Comparison of ENCODE assay signal across 8 cellular contexts in the genomic region with DNA sequence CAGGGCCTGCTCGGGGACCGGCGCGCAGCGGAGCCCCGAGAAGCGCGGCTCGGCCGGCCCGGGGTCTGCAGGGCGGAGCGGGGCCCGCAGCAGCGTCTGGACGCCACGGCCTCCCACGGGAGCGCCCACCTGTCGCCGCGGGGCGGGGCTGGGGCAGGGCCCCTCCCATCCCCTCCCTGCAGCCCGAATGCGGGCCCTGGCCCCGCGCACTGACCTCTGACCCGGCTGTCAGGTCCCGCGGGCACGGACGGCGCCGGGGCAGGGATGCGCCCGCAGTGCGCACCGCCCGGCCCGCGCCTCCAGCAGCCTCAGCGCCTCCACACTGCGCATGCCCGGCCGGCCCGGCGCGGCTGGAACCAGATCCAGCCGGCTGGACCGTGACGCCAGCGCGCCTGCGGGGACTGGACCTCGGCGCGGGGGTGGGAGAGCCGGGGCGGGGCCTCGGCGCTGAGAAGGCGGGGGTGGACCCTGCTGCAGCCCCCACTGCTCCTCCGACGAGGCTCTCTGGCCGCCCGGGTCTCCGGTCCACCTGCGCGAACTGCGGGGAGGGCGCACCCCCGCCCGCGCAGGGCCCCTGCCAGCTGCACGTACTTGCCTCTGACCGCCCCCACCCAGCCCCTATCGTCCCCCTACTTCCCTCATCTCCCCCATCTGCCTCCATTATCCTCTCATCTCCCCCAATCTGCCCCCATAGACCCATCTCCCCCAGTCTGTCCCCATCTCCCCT. TPM values are rescaled to one million over a fixed set of nuclear protein-coding genes. Genes with fewer than 3 reads are reported as not detected.
DNase-seq lines count a peak whose midpoint lies in the region; ATAC-seq and TF ChIP-seq lines count a peak whose summit lies in the region.

No MANE protein-coding gene starts in this region.

- ATAC-seq in GM19455 (IDR thresholded peaks at IDR 0.05; ENCODE audit: unreplicated experiment) = peak; percentile 49
- peak; percentile 83 for ATAC-seq in naive thymus-derived CD4-positive, alpha-beta T cell

- intact Hi-C loops in OCI-LY7 (cut with micrococcal nuclease; ENCODE audit: unreplicated experiment) = loop anchor here (5.0 kb wide), 2 partner anchors 124 to 479 kb away; no protein-coding TSS in a partner anchor
- intact Hi-C loops in activated T-helper 1 cell treated with anti-CD3 and anti-CD28 coated beads, Interleukin-12 subunit alpha, Interleukin-12 subunit beta, Interleukin-2, Interleukin-4 antibody, amounts not matched to agents 30 ng/mL and 10 ng/mL and 1 ng/mL, durations not matched to agents 14 hours and 24 hours and 36 hours (cut with micrococcal nuclease) = loop anchor here (1.0 to 2.0 kb wide), 5 partner anchors 16 to 879 kb away; a partner anchor contains a TSS
- intact Hi-C loops in naive thymus-derived CD4-positive, alpha-beta T cell (cut with micrococcal nuclease) = loop anchor here (1.0 to 5.0 kb wide), 6 partner anchors 16 to 106 kb away; a partner anchor contains a TSS

- CTCF ChIA-PET in OCI-LY7 (lab: Charles Lee; ENCODE audit: unreplicated experiment) = no interaction called here
- CTCF ChIA-PET in naive thymus-derived CD4-positive, alpha-beta T cell (lab: Charles Lee) = no interaction called here

- TF ChIP-seq CTCF in OCI-LY7 (conservative IDR thresholded peaks at IDR 0.05; ENCODE audit: low read length) = no peak
- no peak for TF ChIP-seq CTCF in fibroblast of lung (conservative IDR thresholded peaks at IDR 0.05 in 1 of 2, IDR thresholded peaks at IDR 0.05 in 1 of 2; ENCODE audit: low read depth in 1 of 2, low read length in 2 of 2)

- H3K27ac ChIP-seq in OCI-LY7 (ENCODE audit: low read depth, low read length, poor library complexity, severe bottlenecking) = peak overlapping the region; percentile 95
- H3K27ac ChIP-seq in fibroblast of lung (ENCODE audit: insufficient read depth, low read length) = peak overlapping the region; percentile 76
- peak overlapping the region; percentile 80 for H3K27ac ChIP-seq in naive thymus-derived CD4-positive, alpha-beta T cell (ENCODE audit: low read depth, low read length)

- BruUV-seq in OCI-LY7 (replicated peaks; lab: Mats Ljungman, UMichigan) = no TSS peak

- peaks cover 17% of the 10 kb centered on the region for H3K4me1 Mint-ChIP-seq in activated T-helper 1 cell treated with anti-CD3 and anti-CD28 coated beads, Interleukin-12 subunit alpha, Interleukin-12 subunit beta, Interleukin-2, Interleukin-4 antibody, amounts not matched to agents 30 ng/mL and 10 ng/mL and 1 ng/mL, durations not matched to agents 14 hours and 24 hours and 36 hours (ENCODE audit: low read depth)
- H3K4me1 Mint-ChIP-seq in naive thymus-derived CD4-positive, alpha-beta T cell = peaks cover 25 to 59% (median 44%) of the 10 kb centered on the region in 7 donors

- H3K36me3 ChIP-seq in OCI-LY7 (ENCODE audit: insufficient read depth, low read length) (peaks cover 21% of the 10 kb centered on the region; the same call in 1 of the 2 replicates), fibroblast of lung (ENCODE audit: control insufficient read depth, insufficient read depth, low read length) (peaks cover 5% of the 10 kb centered on the region)
- peaks cover 0 to 17% (median 0%) of the 10 kb centered on the region in 3 experiments for H3K36me3 ChIP-seq in naive thymus-derived CD4-positive, alpha-beta T cell (ENCODE audit: control insufficient read depth in 2 of 3, insufficient read depth in 3 of 3, low read length in 3 of 3)

- peaks cover 69% of the 10 kb centered on the region for H3K4me1 ChIP-seq in OCI-LY7 (ENCODE audit: insufficient read depth, low read length, poor library complexity, severe bottlenecking)
- H3K4me1 ChIP-seq in fibroblast of lung (ENCODE audit: control insufficient read depth, extremely low read depth, insufficient read depth, low read length) = peaks cover 5% of the 10 kb centered on the region
- H3K4me1 ChIP-seq in naive thymus-derived CD4-positive, alpha-beta T cell (ENCODE audit: control insufficient read depth in 2 of 2, insufficient read depth in 2 of 2, low read length in 2 of 2) = peaks cover 20% of the 10 kb centered on the region in 2 donors

- H3K4me3 ChIP-seq in OCI-LY7 (ENCODE audit: low read depth, low read length, poor library complexity, severe bottlenecking) (peak overlapping the region; percentile 85), fibroblast of lung (replicated peaks in 1 of 4; ENCODE audit: control extremely low read depth in 1 of 4, insufficient read depth in 1 of 4, low read depth in 3 of 4, low read length in 4 of 4) (peak overlapping the region; percentile 45 to 78 (median 72))
- peak overlapping the region; percentile 64 for H3K4me3 ChIP-seq in naive thymus-derived CD4-positive, alpha-beta T cell (ENCODE audit: low read length)

- peak; percentile 99 for DNase-seq in COLO668 (lab: John Stamatoyannopoulos, UW; ENCODE audit: unreplicated experiment)
- DNase-seq in HK-2 (ENCODE audit: unreplicated experiment) = peak; percentile 94
- DNase-seq in OCI-LY7 (ENCODE audit: low spot score) = peak; percentile 89
- peak; percentile 82 for DNase-seq in activated T-helper 1 cell treated with anti-CD3 and anti-CD28 coated beads, Interleukin-12 subunit alpha, Interleukin-12 subunit beta, Interleukin-2, Interleukin-4 antibody, amounts not matched to agents 30 ng/mL and 10 ng/mL and 1 ng/mL, durations not matched to agents 14 hours and 24 hours and 36 hours (ENCODE audit: low spot score)
- peak; percentile 83 to 87 for DNase-seq in fibroblast of lung (ENCODE audit: low read depth in 2 of 2)
- peak; percentile 50 to 94 (median 81) for DNase-seq in naive thymus-derived CD4-positive, alpha-beta T cell
- peak; percentile 67 to 71 for DNase-seq in stimulated activated CD8-positive, alpha-beta memory T cell treated with anti-CD3 and anti-CD28 coated beads, Interleukin-7, amount 100 ng/mL, for 48 hours (ENCODE audit: extremely low read depth in 1 of 2, low read depth in 1 of 2)

- H2AFZ ChIP-seq in OCI-LY7 (ENCODE audit: low read length) (peak overlapping the region; percentile 51; the same call in 1 of the 2 replicates), fibroblast of lung (ENCODE audit: low read length) (peak overlapping the region; percentile 44)

- peak overlapping the region; percentile 91 for H3K27ac Mint-ChIP-seq in activated T-helper 1 cell treated with anti-CD3 and anti-CD28 coated beads, Interleukin-12 subunit alpha, Interleukin-12 subunit beta, Interleukin-2, Interleukin-4 antibody, amounts not matched to agents 30 ng/mL and 10 ng/mL and 1 ng/mL, durations not matched to agents 14 hours and 24 hours and 36 hours
- peak overlapping the region in 7 of 9 donors; percentile 56 to 92 (median 86) for H3K27ac Mint-ChIP-seq in naive thymus-derived CD4-positive, alpha-beta T cell

- H3K27me3 ChIP-seq in fibroblast of lung (ENCODE audit: control insufficient read depth, insufficient read depth, low read length) = no peaks in the 10 kb centered on the region
- H3K27me3 ChIP-seq in naive thymus-derived CD4-positive, alpha-beta T cell (ENCODE audit: control insufficient read depth in 2 of 2, insufficient read depth in 2 of 2, low read length in 2 of 2) = no peaks in the 10 kb centered on the region

- H3K36me3 Mint-ChIP-seq in activated T-helper 1 cell treated with anti-CD3 and anti-CD28 coated beads, Interleukin-12 subunit alpha, Interleukin-12 subunit beta, Interleukin-2, Interleukin-4 antibody, amounts not matched to agents 30 ng/mL and 10 ng/mL and 1 ng/mL, durations not matched to agents 14 hours and 24 hours and 36 hours (ENCODE audit: low read depth) = no peaks in the 10 kb centered on the region
- H3K36me3 Mint-ChIP-seq in naive thymus-derived CD4-positive, alpha-beta T cell = peaks cover 3 to 14% (median 6%) of the 10 kb centered on the region in 5 donors

- H3K9me3 ChIP-seq in OCI-LY7 (ENCODE audit: low read length) (no peaks in the 10 kb centered on the region), fibroblast of lung (ENCODE audit: control insufficient read depth, insufficient read depth, low read depth, low read length) (no peaks in the 10 kb centered on the region)
- H3K9me3 ChIP-seq in naive thymus-derived CD4-positive, alpha-beta T cell (ENCODE audit: control insufficient read depth in 2 of 3, low read length in 3 of 3) = no peaks in the 10 kb centered on the region

- no peaks in the 10 kb centered on the region for H3K9me3 Mint-ChIP-seq in activated T-helper 1 cell treated with anti-CD3 and anti-CD28 coated beads, Interleukin-12 subunit alpha, Interleukin-12 subunit beta, Interleukin-2, Interleukin-4 antibody, amounts not matched to agents 30 ng/mL and 10 ng/mL and 1 ng/mL, durations not matched to agents 14 hours and 24 hours and 36 hours
- peaks cover 0 to 5% (median 0%) of the 10 kb centered on the region in 11 donors for H3K9me3 Mint-ChIP-seq in naive thymus-derived CD4-positive, alpha-beta T cell

- peak overlapping the region; percentile 82 for H3K4me3 Mint-ChIP-seq in activated T-helper 1 cell treated with anti-CD3 and anti-CD28 coated beads, Interleukin-12 subunit alpha, Interleukin-12 subunit beta, Interleukin-2, Interleukin-4 antibody, amounts not matched to agents 30 ng/mL and 10 ng/mL and 1 ng/mL, durations not matched to agents 14 hours and 24 hours and 36 hours
- peak overlapping the region; percentile 72 to 90 (median 80) for H3K4me3 Mint-ChIP-seq in naive thymus-derived CD4-positive, alpha-beta T cell

- H3K9me2 ChIP-seq in OCI-LY7 (ENCODE audit: insufficient read depth, low read length) = no peaks in the 10 kb centered on the region

- H4K20me1 ChIP-seq in OCI-LY7 (ENCODE audit: insufficient read depth, low read length) (no peaks in the 10 kb centered on the region), fibroblast of lung (ENCODE audit: control insufficient read depth, extremely low read depth, insufficient read depth, low read length) (no peaks in the 10 kb centered on the region)

- H3K27me3 Mint-ChIP-seq in activated T-helper 1 cell treated with anti-CD3 and anti-CD28 coated beads, Interleukin-12 subunit alpha, Interleukin-12 subunit beta, Interleukin-2, Interleukin-4 antibody, amounts not matched to agents 30 ng/mL and 10 ng/mL and 1 ng/mL, durations not matched to agents 14 hours and 24 hours and 36 hours (ENCODE audit: insufficient read depth) = no peaks in the 10 kb centered on the region
- no peaks in the 10 kb centered on the region for H3K27me3 Mint-ChIP-seq in naive thymus-derived CD4-positive, alpha-beta T cell

- peaks cover 33% of the 10 kb centered on the region; the same call in 1 of the 2 replicates for H3K79me2 ChIP-seq in OCI-LY7 (ENCODE audit: insufficient read depth, low read depth, low read length)
- peaks cover 30% of the 10 kb centered on the region for H3K79me2 ChIP-seq in fibroblast of lung (ENCODE audit: control insufficient read depth, insufficient read depth, low read length)

- peak overlapping the region; percentile 96 for H3K4me2 ChIP-seq in OCI-LY7 (ENCODE audit: low read length)
- peak overlapping the region; percentile 55 for H3K4me2 ChIP-seq in fibroblast of lung (ENCODE audit: extremely low read depth, insufficient read depth, low read length)

- peak overlapping the region; percentile 81 for H3K9ac ChIP-seq in fibroblast of lung (ENCODE audit: insufficient read depth, low read length)

- POLR2A ChIA-PET in OCI-LY7 (lab: Charles Lee) = interaction anchor here (2.4 kb wide), 1 partner anchor 58 kb away, joined by 12 read pairs; no protein-coding TSS in a partner anchor
- POLR2A ChIA-PET in naive thymus-derived CD4-positive, alpha-beta T cell (lab: Charles Lee) = interaction anchor here (0.6 to 5.4 kb wide), 8 partner anchors 16 to 60 kb away, joined by 3 to 32 read pairs (median 4); a partner anchor contains a TSS

RNA-seq across cellular contexts. Expression of a gene that starts 16.1 kb away (rescaled TPM):
- total RNA-seq in OCI-LY7 (2014; rRNA removed; shearing (Covaris generic)) = 0.62 and 0.95 TPM in 2 replicates
- total RNA-seq in OCI-LY7 (2022) (0.77 and 3.3 TPM in 2 replicates), fibroblast of lung (3.1 and 3.3 TPM in 2 replicates)
- 2.2 and 2.8 TPM in 2 replicates for total RNA-seq in activated T-helper 1 cell treated with anti-CD3 and anti-CD28 coated beads, Interleukin-12 subunit alpha, Interleukin-12 subunit beta, Interleukin-2, Interleukin-4 antibody, amounts not matched to agents 30 ng/mL and 10 ng/mL and 1 ng/mL, durations not matched to agents 14 hours and 24 hours and 36 hours
- 0.30 and 2.2 TPM in 2 replicates for polyA plus RNA-seq in fibroblast of lung
- polyA plus RNA-seq in fibroblast of lung (2012) = 0.27 and 0.87 TPM in 2 replicates
- polyA minus RNA-seq in fibroblast of lung (ENCODE audit: low replicate concordance) = 0.44 and 18.7 TPM in 2 replicates
- total RNA-seq in naive thymus-derived CD4-positive, alpha-beta T cell = 10 to 100 TPM; 10.1 to 26.5 (median 15.9) TPM
- polyA plus RNA-seq in naive thymus-derived CD4-positive, alpha-beta T cell = 10 to 100 TPM; 13.5 to 16.9 TPM

RNA-seq across cellular contexts. Expression of a gene that starts 45.2 kb away (rescaled TPM):
- total RNA-seq in OCI-LY7 (2014; rRNA removed; shearing (Covaris generic)) = 0.31 TPM in 1 of 2 replicates, not detected in the other
- 1.3 and 1.5 TPM in 2 replicates for total RNA-seq in OCI-LY7 (2022)
- total RNA-seq in activated T-helper 1 cell treated with anti-CD3 and anti-CD28 coated beads, Interleukin-12 subunit alpha, Interleukin-12 subunit beta, Interleukin-2, Interleukin-4 antibody, amounts not matched to agents 30 ng/mL and 10 ng/mL and 1 ng/mL, durations not matched to agents 14 hours and 24 hours and 36 hours = not detected in 2 replicates
- total RNA-seq in fibroblast of lung = not detected in 2 replicates
- not detected in 2 replicates for polyA plus RNA-seq in fibroblast of lung
- not detected in 2 replicates for polyA plus RNA-seq in fibroblast of lung (2012)
- polyA minus RNA-seq in fibroblast of lung (ENCODE audit: low replicate concordance) = not detected in 2 replicates
- not detected for total RNA-seq in naive thymus-derived CD4-positive, alpha-beta T cell
- not detected for polyA plus RNA-seq in naive thymus-derived CD4-positive, alpha-beta T cell

RNA-seq across cellular contexts. Expression of a gene that starts 52.9 kb away (rescaled TPM):
- 20.3 and 23.2 TPM in 2 replicates for total RNA-seq in OCI-LY7 (2014; rRNA removed; shearing (Covaris generic))
- total RNA-seq in OCI-LY7 (2022) = 43.1 and 45.7 TPM in 2 replicates
- total RNA-seq in activated T-helper 1 cell treated with anti-CD3 and anti-CD28 coated beads, Interleukin-12 subunit alpha, Interleukin-12 subunit beta, Interleukin-2, Interleukin-4 antibody, amounts not matched to agents 30 ng/mL and 10 ng/mL and 1 ng/mL, durations not matched to agents 14 hours and 24 hours and 36 hours = 14.3 and 18.6 TPM in 2 replicates
- 9.2 and 11.7 TPM in 2 replicates for total RNA-seq in fibroblast of lung
- 4.0 and 4.3 TPM in 2 replicates for polyA plus RNA-seq in fibroblast of lung
- 5.0 and 5.3 TPM in 2 replicates for polyA plus RNA-seq in fibroblast of lung (2012)
- polyA minus RNA-seq in fibroblast of lung (ENCODE audit: low replicate concordance) = 1.6 and 4.4 TPM in 2 replicates
- 10 to 100 TPM; 18.3 to 48.2 (median 46.1) TPM for total RNA-seq in naive thymus-derived CD4-positive, alpha-beta T cell
- 10 to 100 TPM; 26.7 to 28.1 TPM for polyA plus RNA-seq in naive thymus-derived CD4-positive, alpha-beta T cell

RNA-seq across cellular contexts. Expression of a gene that starts 59.7 kb away (rescaled TPM):
- 22.9 and 34.9 TPM in 2 replicates for total RNA-seq in OCI-LY7 (2014; rRNA removed; shearing (Covaris generic))
- total RNA-seq in OCI-LY7 (2022) = 44.7 and 75.9 TPM in 2 replicates
- total RNA-seq in activated T-helper 1 cell treated with anti-CD3 and anti-CD28 coated beads, Interleukin-12 subunit alpha, Interleukin-12 subunit beta, Interleukin-2, Interleukin-4 antibody, amounts not matched to agents 30 ng/mL and 10 ng/mL and 1 ng/mL, durations not matched to agents 14 hours and 24 hours and 36 hours = not detected in 2 replicates
- 1.5 and 2.3 TPM in 2 replicates for total RNA-seq in fibroblast of lung
- polyA plus RNA-seq in fibroblast of lung = 2.0 and 2.4 TPM in 2 replicates
- polyA plus RNA-seq in fibroblast of lung (2012) = 2.2 and 2.9 TPM in 2 replicates
- polyA minus RNA-seq in fibroblast of lung (ENCODE audit: low replicate concordance) = 3.5 TPM in 2 replicates
- 1 to 10 TPM in 1 of 5 experiments, under 1 TPM in 1, not detected in 3; 0.13 to 1.3 TPM for total RNA-seq in naive thymus-derived CD4-positive, alpha-beta T cell
- under 1 TPM; 0.21 to 0.47 TPM for polyA plus RNA-seq in naive thymus-derived CD4-positive, alpha-beta T cell

Comparison
In these comparisons a context has a peak if more than half of its experiments do, and no peak if none do; other contexts are left out.
1. Peak in every context shown above with its lines: DNase-seq, ATAC-seq, H3K4me3 ChIP-seq and H3K27ac ChIP-seq.